Comparison of ENCODE assay signal across 18 cellular contexts in genomic region chr18:33022370-33022769, GRCh38.
DNase-seq lines count a peak whose midpoint lies in the region; ATAC-seq and TF ChIP-seq lines count a peak whose summit lies in the region.
"Had no signal": no experiment of that assay in that cellular context is flagged by ENCODE, and none has a peak within 500 bp of the region (broad histone marks: within the 10 kb centered on the region; RNA-seq: fewer than 3 reads in every experiment).

No MANE protein-coding gene starts in this region.

- intact Hi-C loops in transverse colon (cut with DNase I; ENCODE audit: low total_unique reads), result no loop called here

- H3K4me1 Mint-ChIP-seq in endothelial cell (ENCODE audit: unreplicated experiment), result peaks cover 8% of the 10 kb centered on the region
- H3K4me1 Mint-ChIP-seq: CD4-positive, CD25-positive, alpha-beta regulatory T cell; memory B cell had no signal

- TF ChIP-seq RAD21 in SK-N-SH (IDR thresholded peaks at IDR 0.05; ENCODE audit: low read length), result no peak

- no peak overlapping the region for H3K27ac ChIP-seq in SK-N-SH (ENCODE audit: low read depth in 2 of 2, low read length in 1 of 2)
- H3K27ac ChIP-seq in Karpas-422 (ENCODE audit: low read length), result no peak overlapping the region
- H3K27ac ChIP-seq in transverse colon, result no peak overlapping the region
- H3K27ac ChIP-seq: A549, dorsolateral prefrontal cortex, esophagus muscularis mucosa, heart right ventricle, SK-N-MC, stomach had no signal

- no peaks in the 10 kb centered on the region for H3F3A ChIP-seq in SK-N-SH (replicated peaks; ENCODE audit: insufficient read depth)

- no peak overlapping the region for H3K27ac Mint-ChIP-seq in endothelial cell (ENCODE audit: unreplicated experiment)
- H3K27ac Mint-ChIP-seq: activated T-helper 2 cell treated with anti-CD3 and anti-CD28 coated beads, Interferon-gamma antibody, Interleukin-2, Interleukin-4, amounts not matched to agents 10 μg/mL and 5 μg/mL and 100 μg/mL, durations not matched to agents 14 hours and 24 hours and 36 hours; CD4-positive, CD25-positive, alpha-beta regulatory T cell; memory B cell had no signal

- no peak for TF ChIP-seq EP300 in SK-N-SH (IDR thresholded peaks at IDR 0.05; ENCODE audit: borderline replicate concordance in 1 of 2, low read depth in 1 of 2, low read length in 1 of 2)
- TF ChIP-seq EP300 in transverse colon (IDR thresholded peaks at IDR 0.05; ENCODE audit: low read depth), result no peak

- no peaks in the 10 kb centered on the region for H3K36me3 ChIP-seq in SK-N-SH (replicated peaks in 1 of 2; ENCODE audit: control insufficient read depth in 1 of 2, insufficient read depth in 2 of 2, low read length in 1 of 2)
- H3K36me3 ChIP-seq in Karpas-422 (ENCODE audit: insufficient read depth, low read length), result no peaks in the 10 kb centered on the region
- H3K36me3 ChIP-seq in transverse colon, result no peaks in the 10 kb centered on the region
- H3K36me3 ChIP-seq: esophagus muscularis mucosa, heart right ventricle, stomach had no signal

- H3K4me1 ChIP-seq in SK-N-SH (ENCODE audit: control insufficient read depth in 1 of 2, insufficient read depth in 2 of 2, low read depth in 1 of 2, low read length in 1 of 2) (no peaks in the 10 kb centered on the region), Karpas-422 (ENCODE audit: low read length) (no peaks in the 10 kb centered on the region), transverse colon (peaks cover 0 to 9% (median 0%) of the 10 kb centered on the region in 4 donors)
- H3K4me1 ChIP-seq: A549, esophagus muscularis mucosa, heart right ventricle, stomach had no signal

- H3K79me2 ChIP-seq in SK-N-SH (ENCODE audit: insufficient read depth) (no peaks in the 10 kb centered on the region), Karpas-422 (ENCODE audit: low read length) (no peaks in the 10 kb centered on the region)

- no peaks in the 10 kb centered on the region for H3K36me3 Mint-ChIP-seq in endothelial cell (ENCODE audit: low read depth, unreplicated experiment)
- H3K36me3 Mint-ChIP-seq: CD4-positive, CD25-positive, alpha-beta regulatory T cell; memory B cell had no signal

- ATAC-seq in SK-N-SH treated with all-trans-retinoic acid at 6 μM for 48 hours (no peak), HG02678 (IDR thresholded peaks at IDR 0.05; ENCODE audit: unreplicated experiment) (no peak), GM19023 (IDR thresholded peaks at IDR 0.05; ENCODE audit: unreplicated experiment) (no peak), GM21360 (IDR thresholded peaks at IDR 0.05; ENCODE audit: unreplicated experiment) (no peak)
- ATAC-seq: A549, heart right ventricle had no signal

- H3K27me3 Mint-ChIP-seq in endothelial cell (ENCODE audit: unreplicated experiment), result no peaks in the 10 kb centered on the region
- H3K27me3 Mint-ChIP-seq: CD4-positive, CD25-positive, alpha-beta regulatory T cell; memory B cell had no signal

- H3K9me3 ChIP-seq in SK-N-SH, result no peaks in the 10 kb centered on the region
- H3K9me3 ChIP-seq in Karpas-422 (ENCODE audit: low read length), result no peaks in the 10 kb centered on the region
- no peaks in the 10 kb centered on the region for H3K9me3 ChIP-seq in transverse colon
- H3K9me3 ChIP-seq: A549, esophagus muscularis mucosa, heart right ventricle, stomach had no signal

- DNase-seq in SK-N-SH, result peak; percentile 0
- peak; percentile 44 for DNase-seq in Karpas-422
- DNase-seq in endothelial cell (ENCODE audit: low spot score), result no peak
- DNase-seq in transverse colon, result no peak
- DNase-seq: CD4-positive, CD25-positive, alpha-beta regulatory T cell; dorsolateral prefrontal cortex; heart right ventricle; NCI-H2029; stomach had no signal

- H3K9ac ChIP-seq in SK-N-SH (no peak overlapping the region), Karpas-422 (ENCODE audit: low read length) (no peak overlapping the region)

- in situ Hi-C loops in transverse colon (cut with MboI; ENCODE audit: low pct_ligation_motif_present in 1 of 4, low pct_unique_long_range_greater_than_20kb in 1 of 4, low sequenced_read_pairs in 3 of 4), result no loop called here

- H2AFZ ChIP-seq in SK-N-SH (ENCODE audit: low read depth), result no peak overlapping the region
- H2AFZ ChIP-seq in Karpas-422 (ENCODE audit: low read length), result no peak overlapping the region

- POLR2A ChIA-PET in SK-N-SH (lab: Yijun Ruan, JAX), result no interaction called here

- H3K9me2 ChIP-seq in SK-N-SH (no peaks in the 10 kb centered on the region), Karpas-422 (replicated peaks; ENCODE audit: insufficient read depth, low read length) (no peaks in the 10 kb centered on the region)

- H3K4me3 ChIP-seq in SK-N-SH (ENCODE audit: low read depth in 2 of 2, low read length in 1 of 2) (no peak overlapping the region), Karpas-422 (ENCODE audit: low read length) (no peak overlapping the region), transverse colon (no peak overlapping the region)
- H3K4me3 ChIP-seq: A549, dorsolateral prefrontal cortex, esophagus muscularis mucosa, heart right ventricle, SK-N-MC, stomach had no signal

- no peaks in the 10 kb centered on the region for H3K9me3 Mint-ChIP-seq in endothelial cell (ENCODE audit: unreplicated experiment)

- TF ChIP-seq CTCF in SK-N-SH (IDR thresholded peaks at IDR 0.05), result peak; percentile 42
- peak; percentile 48 for TF ChIP-seq CTCF in endothelial cell (IDR thresholded peaks at IDR 0.05; ENCODE audit: unreplicated experiment)
- TF ChIP-seq CTCF in transverse colon (IDR thresholded peaks at IDR 0.05), result peak in 4 of 5 experiments; percentile 16 to 31 (median 21)

- TF ChIP-seq POLR2A in transverse colon (IDR thresholded peaks at IDR 0.05), result no peak

- H4K20me1 ChIP-seq in SK-N-SH (ENCODE audit: insufficient read depth) (no peaks in the 10 kb centered on the region), Karpas-422 (ENCODE audit: insufficient read depth, low read depth, low read length) (no peaks in the 10 kb centered on the region)

- H3K27me3 ChIP-seq in SK-N-SH (ENCODE audit: insufficient read depth), result no peaks in the 10 kb centered on the region
- H3K27me3 ChIP-seq in Karpas-422 (ENCODE audit: low read length), result no peaks in the 10 kb centered on the region; the same call in 1 of the 2 replicates
- no peaks in the 10 kb centered on the region for H3K27me3 ChIP-seq in transverse colon
- H3K27me3 ChIP-seq: dorsolateral prefrontal cortex, esophagus muscularis mucosa, heart right ventricle, stomach had no signal

- CTCF ChIA-PET in SK-N-SH (lab: Yijun Ruan, JAX), result interaction anchor here (0.6 to 0.7 kb wide), 2 partner anchors 33 to 1038 kb away, joined by 3 read pairs; no protein-coding TSS in a partner anchor

- no peak overlapping the region for H3K4me3 Mint-ChIP-seq in endothelial cell (ENCODE audit: unreplicated experiment)
- H3K4me3 Mint-ChIP-seq: CD4-positive, CD25-positive, alpha-beta regulatory T cell; memory B cell had no signal

- H3K4me2 ChIP-seq in SK-N-SH, result no peak overlapping the region
- H3K4me2 ChIP-seq in Karpas-422 (ENCODE audit: low read depth, low read length, poor library complexity, severe bottlenecking), result no peak overlapping the region
- H3K4me2 ChIP-seq: A549 had no signal

TF ChIP-seq in SK-N-SH, 30 proteins besides CTCF, POLR2A, EP300 and RAD21 (continues in another document):
- no peak for TF ChIP-seq REST (IDR thresholded peaks at IDR 0.05; ENCODE audit: low read depth, low read length)

TF ChIP-seq in SK-N-SH treated with all-trans-retinoic acid at 6 μM for 48 hours, 23 proteins besides CTCF, POLR2A, EP300 and RAD21 (continues in another document):
- TF ChIP-seq TCF4 (CRISPR knock-in tag; IDR thresholded peaks at IDR 0.05; ENCODE audit: borderline replicate concordance) (no peak), ISL1 (CRISPR knock-in tag; IDR thresholded peaks at IDR 0.05) (no peak), CREB5 (CRISPR knock-in tag; IDR thresholded peaks at IDR 0.05; ENCODE audit: low read depth) (no peak), BACH2 (CRISPR knock-in tag; IDR thresholded peaks at IDR 0.05; ENCODE audit: borderline replicate concordance) (no peak), POU6F1 (CRISPR knock-in tag; IDR thresholded peaks at IDR 0.05; ENCODE audit: borderline replicate concordance, low read depth) (no peak), ZC3H10 (CRISPR knock-in tag; IDR thresholded peaks at IDR 0.05) (no peak), ESRRG (CRISPR knock-in tag; IDR thresholded peaks at IDR 0.05) (no peak), PPARA (CRISPR knock-in tag; IDR thresholded peaks at IDR 0.05; ENCODE audit: borderline replicate concordance) (no peak), ARNTL (CRISPR knock-in tag; IDR thresholded peaks at IDR 0.05; ENCODE audit: borderline replicate concordance, low read depth) (no peak), ZFP30 (CRISPR knock-in tag; IDR thresholded peaks at IDR 0.05) (no peak), OSR1 (CRISPR knock-in tag; IDR thresholded peaks at IDR 0.05) (no peak)

Comparison
In these comparisons a context has a peak if more than half of its experiments do, and no peak if none do; other contexts are left out.
1. DNase-seq: peak in SK-N-SH (single experiment) and Karpas-422 (single experiment); none in endothelial cell (single experiment) and transverse colon (single experiment).
2. Peak in every context shown above with its lines, with median percentiles within 50 percentile points of each other: CTCF ChIP-seq.